ENCODE assay signal across 9 cellular contexts in the genomic region with DNA sequence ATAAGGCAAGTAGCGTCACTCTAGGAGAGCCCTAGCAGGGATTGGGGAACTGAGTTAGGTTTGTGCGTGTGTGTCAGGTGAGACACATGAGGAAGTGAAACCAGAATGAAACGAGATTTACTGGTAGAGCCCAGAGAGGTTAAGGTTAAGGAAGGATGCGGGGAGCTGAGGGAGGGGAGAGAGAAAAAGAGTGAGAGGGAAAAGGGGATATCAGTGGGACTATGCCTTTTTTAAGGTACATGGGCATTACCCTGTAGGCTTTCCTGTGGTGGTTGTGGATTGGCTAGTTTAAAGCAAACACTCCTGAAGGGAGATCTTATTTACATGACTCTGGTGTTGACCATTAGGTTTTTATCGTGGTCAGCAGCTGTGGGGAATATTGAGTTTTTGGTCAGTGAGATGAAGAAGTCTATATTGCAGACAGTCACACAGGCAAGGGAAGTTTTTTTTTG. TPM values are rescaled to one million over a fixed set of nuclear protein-coding genes. Genes with fewer than 3 reads are reported as not detected.
DNase-seq lines count a peak whose midpoint lies in the region; ATAC-seq lines count a peak whose summit lies in the region.
"Had no signal": no experiment of that assay in that cellular context is flagged by ENCODE, and none has a peak within 500 bp of the region (broad histone marks: within the 10 kb centered on the region; RNA-seq: fewer than 3 reads in every experiment).

No MANE protein-coding gene starts in this region.

- ATAC-seq in GM18520 (IDR thresholded peaks at IDR 0.05; ENCODE audit: unreplicated experiment) (peak; percentile 99), GM21619 (IDR thresholded peaks at IDR 0.05; ENCODE audit: unreplicated experiment) (peak; percentile 100), HG03575 (IDR thresholded peaks at IDR 0.05; ENCODE audit: extremely low read depth, insufficient number of reproducible peaks, low FRiP score, unreplicated experiment) (peak; percentile 99), left colon (peak; percentile 52)

- DNase-seq in left colon (no peak), cerebellar cortex (ENCODE audit: low spot score) (no peak), amygdala (lab: John Stamatoyannopoulos, UW) (no peak), NK-92 (lab: John Stamatoyannopoulos, UW; ENCODE audit: unreplicated experiment) (no peak), NCI-H146 (lab: John Stamatoyannopoulos, UW) (no peak)
- DNase-seq: heart left ventricle had no signal

- intact Hi-C loops in left colon (cut with DNase I, micrococcal nuclease): no loop called here

RNA-seq across cellular contexts. Expression of gene ZDHHC17, which starts 13.9 kb away (rescaled TPM):
- 10 to 100 TPM; 14.5 to 17.1 TPM for total RNA-seq in left colon
